Comparison of ENCODE assay signal across 11 cellular contexts in genomic region chr6:161135695-161136591, GRCh38.
DNase-seq lines count a peak whose midpoint lies in the region; ATAC-seq lines count a peak whose summit lies in the region.
"Had no signal": no experiment of that assay in that cellular context is flagged by ENCODE, and none has a peak within 500 bp of the region (broad histone marks: within the 10 kb centered on the region; RNA-seq: fewer than 3 reads in every experiment).

No MANE protein-coding gene starts in this region.

- DNase-seq in CD1c-positive myeloid dendritic cell (ENCODE audit: extremely low spot score) (peak; percentile 68), NOMO-1 treated with DMSO at 0.1 percent for 48 hours (lab: John Stamatoyannopoulos, UW; ENCODE audit: unreplicated experiment) (peak; percentile 86), glomerular visceral epithelial cell (ENCODE audit: extremely low spot score) (peak; percentile 54), HAP-1 (ENCODE audit: low spot score in 2 of 2) (no peak), dermis blood vessel endothelial cell (no peak)
- DNase-seq in activated naive CD4-positive, alpha-beta T cell treated with anti-CD3 and anti-CD28 coated beads, Interleukin-2, amount 10 ng/mL, durations not matched to agents 7 days and 5 days: no peak
- DNase-seq: activated T-cell treated with anti-CD3 and anti-CD28 coated beads for 4 hours; NCI-H1092 treated with DMSO at 0.1 percent for 48 hours; stimulated activated naive CD4-positive, alpha-beta T cell treated with Interleukin-2 at 50 U/mL for 16 hours had no signal

- in situ Hi-C loops in HAP-1 (cut with MboI; ENCODE audit: low sequenced_read_pairs): no loop called here

- no peak overlapping the region for H3K27ac Mint-ChIP-seq in activated naive CD4-positive, alpha-beta T cell treated with anti-CD3 and anti-CD28 coated beads, Interleukin-2, amount 10 ng/mL, durations not matched to agents 7 days and 5 days

- no peak overlapping the region for H3K4me3 ChIP-seq in HAP-1

- ATAC-seq in GM21381 (IDR thresholded peaks at IDR 0.05; ENCODE audit: unreplicated experiment) (peak; percentile 39), HG03342 (IDR thresholded peaks at IDR 0.05; ENCODE audit: unreplicated experiment) (no peak)

- no peaks in the 10 kb centered on the region for H3K9me3 ChIP-seq in HAP-1

- CTCF ChIA-PET in activated naive CD4-positive, alpha-beta T cell treated with anti-CD3 and anti-CD28 coated beads, Interleukin-2, amount 10 ng/mL, durations not matched to agents 7 days and 5 days (lab: Charles Lee): no interaction called here

- no peaks in the 10 kb centered on the region for H3K27me3 Mint-ChIP-seq in activated naive CD4-positive, alpha-beta T cell treated with anti-CD3 and anti-CD28 coated beads, Interleukin-2, amount 10 ng/mL, durations not matched to agents 7 days and 5 days

- peaks cover 4% of the 10 kb centered on the region for H3K36me3 Mint-ChIP-seq in activated naive CD4-positive, alpha-beta T cell treated with anti-CD3 and anti-CD28 coated beads, Interleukin-2, amount 10 ng/mL, durations not matched to agents 7 days and 5 days

- H3K27me3 ChIP-seq in HAP-1 (ENCODE audit: low read depth): no peaks in the 10 kb centered on the region

- H3K36me3 ChIP-seq in HAP-1 (replicated peaks): no peaks in the 10 kb centered on the region

- no peak overlapping the region for H3K4me3 Mint-ChIP-seq in activated naive CD4-positive, alpha-beta T cell treated with anti-CD3 and anti-CD28 coated beads, Interleukin-2, amount 10 ng/mL, durations not matched to agents 7 days and 5 days

- no peaks in the 10 kb centered on the region for H3K9me3 Mint-ChIP-seq in activated naive CD4-positive, alpha-beta T cell treated with anti-CD3 and anti-CD28 coated beads, Interleukin-2, amount 10 ng/mL, durations not matched to agents 7 days and 5 days

- H3K4me1 Mint-ChIP-seq in activated naive CD4-positive, alpha-beta T cell treated with anti-CD3 and anti-CD28 coated beads, Interleukin-2, amount 10 ng/mL, durations not matched to agents 7 days and 5 days: no peaks in the 10 kb centered on the region

- H3K4me1 ChIP-seq in HAP-1: no peaks in the 10 kb centered on the region

Comparison
In these comparisons a context has a peak if more than half of its experiments do, and no peak if none do; other contexts are left out.
1. DNase-seq: peak in CD1c-positive myeloid dendritic cell (single experiment), NOMO-1 treated with DMSO at 0.1 percent for 48 hours (single experiment) and glomerular visceral epithelial cell (single experiment); none in HAP-1 (0 of 2), activated naive CD4-positive, alpha-beta T cell treated with anti-CD3 and anti-CD28 coated beads, Interleukin-2, amount 10 ng/mL, durations not matched to agents 7 days and 5 days (single experiment) and dermis blood vessel endothelial cell (single experiment).